13 cellular contexts compared by ENCODE assay signal in genomic region chr12:89384750-89385273, GRCh38. TPM values are rescaled to one million over a fixed set of nuclear protein-coding genes. Genes with fewer than 3 reads are reported as not detected.
DNase-seq lines count a peak whose midpoint lies in the region; ATAC-seq, FAIRE-seq and TF ChIP-seq lines count a peak whose summit lies in the region.
"Had no signal": no experiment of that assay in that cellular context is flagged by ENCODE, and none has a peak within 500 bp of the region (broad histone marks: within the 10 kb centered on the region; RNA-seq: fewer than 3 reads in every experiment).

No MANE protein-coding gene starts in this region.

- no peaks in the 10 kb centered on the region for H3K36me3 Mint-ChIP-seq in astrocyte (ENCODE audit: low read depth, unreplicated experiment)
- H3K36me3 Mint-ChIP-seq in natural killer cell, result no peaks in the 10 kb centered on the region
- H3K36me3 Mint-ChIP-seq: activated naive CD4-positive, alpha-beta T cell treated with anti-CD3 and anti-CD28 coated beads, Interleukin-2, amount 50 U/mL, for 24 hours had no signal

- H3K9me3 ChIP-seq in astrocyte (ENCODE audit: insufficient read depth, low read depth, low read length) (no peaks in the 10 kb centered on the region), liver (ENCODE audit: control insufficient read depth in 4 of 4, low read length in 3 of 4) (no peaks in the 10 kb centered on the region), skeletal muscle satellite cell (replicated peaks; ENCODE audit: low read length) (no peaks in the 10 kb centered on the region), gastrocnemius medialis (no peaks in the 10 kb centered on the region)
- H3K9me3 ChIP-seq: BE2C had no signal

- peak; percentile 6 for DNase-seq in GM03348 (ENCODE audit: low spot score)
- no peak for DNase-seq in astrocyte (ENCODE audit: low read depth)
- DNase-seq in DMS53 treated with DMSO at 0.1 percent for 48 hours (lab: John Stamatoyannopoulos, UW; ENCODE audit: unreplicated experiment), result no peak
- DNase-seq in gastrocnemius medialis, result no peak
- DNase-seq in natural killer cell, result no peak
- DNase-seq: BE2C, NCI-H2107 had no signal

- peak overlapping the region; percentile 0 for H3K4me3 ChIP-seq in astrocyte (ENCODE audit: insufficient read depth, low read depth, low read length)
- no peak overlapping the region for H3K4me3 ChIP-seq in liver (ENCODE audit: low read depth in 1 of 3, low read length in 3 of 3)
- H3K4me3 ChIP-seq in skeletal muscle satellite cell (ENCODE audit: low read length), result no peak overlapping the region
- no peak overlapping the region for H3K4me3 ChIP-seq in gastrocnemius medialis

- no peak overlapping the region for H3K4me3 Mint-ChIP-seq in astrocyte (ENCODE audit: unreplicated experiment)
- H3K4me3 Mint-ChIP-seq in natural killer cell, result no peak overlapping the region
- H3K4me3 Mint-ChIP-seq: activated naive CD4-positive, alpha-beta T cell treated with anti-CD3 and anti-CD28 coated beads, Interleukin-2, amount 50 U/mL, for 24 hours had no signal

- H3K27me3 ChIP-seq in astrocyte (ENCODE audit: insufficient read depth, low read length) (no peaks in the 10 kb centered on the region), liver (ENCODE audit: control insufficient read depth in 4 of 4, insufficient read depth in 4 of 4, low read length in 3 of 4) (no peaks in the 10 kb centered on the region), skeletal muscle satellite cell (ENCODE audit: control insufficient read depth, insufficient read depth, low read length) (no peaks in the 10 kb centered on the region), gastrocnemius medialis (no peaks in the 10 kb centered on the region)
- H3K27me3 ChIP-seq: BE2C had no signal

- H3K4me2 ChIP-seq in astrocyte (ENCODE audit: low read length), result peak overlapping the region; percentile 66
- peak overlapping the region; percentile 53 for H3K4me2 ChIP-seq in skeletal muscle satellite cell (ENCODE audit: low read length)

- no peak overlapping the region for H2AFZ ChIP-seq in astrocyte (ENCODE audit: low read depth, low read length)

- H3K9me3 Mint-ChIP-seq in astrocyte (ENCODE audit: unreplicated experiment) (no peaks in the 10 kb centered on the region), natural killer cell (no peaks in the 10 kb centered on the region)
- H3K9me3 Mint-ChIP-seq: activated naive CD4-positive, alpha-beta T cell treated with anti-CD3 and anti-CD28 coated beads, Interleukin-2, amount 50 U/mL, for 24 hours had no signal

- H3K4me1 Mint-ChIP-seq in astrocyte (ENCODE audit: low read depth, unreplicated experiment) (peaks cover 19% of the 10 kb centered on the region), natural killer cell (peaks cover 9% of the 10 kb centered on the region in 2 donors)

- no peak for TF ChIP-seq POLR2A in gastrocnemius medialis (IDR thresholded peaks at IDR 0.05)

- H3K27me3 Mint-ChIP-seq in astrocyte (ENCODE audit: low read depth, unreplicated experiment) (no peaks in the 10 kb centered on the region), natural killer cell (ENCODE audit: low read depth in 2 of 2) (no peaks in the 10 kb centered on the region)
- H3K27me3 Mint-ChIP-seq: activated naive CD4-positive, alpha-beta T cell treated with anti-CD3 and anti-CD28 coated beads, Interleukin-2, amount 50 U/mL, for 24 hours had no signal

- TF ChIP-seq CTCF in astrocyte (IDR thresholded peaks at IDR 0.05; ENCODE audit: insufficient read depth, low read depth, low read length), result no peak
- TF ChIP-seq CTCF in liver (IDR thresholded peaks at IDR 0.05; ENCODE audit: low read depth, low read length, missing input control), result no peak
- no peak for TF ChIP-seq CTCF in gastrocnemius medialis (IDR thresholded peaks at IDR 0.05 in 4 of 5, conservative IDR thresholded peaks at IDR 0.05 in 1 of 5)
- no peak for TF ChIP-seq CTCF in natural killer cell (IDR thresholded peaks at IDR 0.05)

- H3K36me3 ChIP-seq in astrocyte (ENCODE audit: insufficient read depth, low read length) (no peaks in the 10 kb centered on the region), liver (ENCODE audit: control insufficient read depth in 4 of 4, insufficient read depth in 3 of 4, low read depth in 1 of 4, low read length in 3 of 4) (no peaks in the 10 kb centered on the region), skeletal muscle satellite cell (ENCODE audit: insufficient read depth, low read length) (no peaks in the 10 kb centered on the region), gastrocnemius medialis (no peaks in the 10 kb centered on the region)
- H3K36me3 ChIP-seq: BE2C had no signal

- in situ Hi-C loops in gastrocnemius medialis (cut with MboI; ENCODE audit: low sequenced_read_pairs in 4 of 4), result loop anchor here in 1 of 4 donors (25.0 kb wide), 1 partner anchor 98 kb away; no protein-coding TSS in a partner anchor

- H3K4me1 ChIP-seq in astrocyte (ENCODE audit: insufficient read depth, low read length), result peaks cover 11% of the 10 kb centered on the region
- H3K4me1 ChIP-seq in liver (ENCODE audit: control insufficient read depth in 4 of 4, insufficient read depth in 4 of 4, low read length in 3 of 4), result peaks cover 14 to 68% (median 49%) of the 10 kb centered on the region in 4 donors
- peaks cover 21% of the 10 kb centered on the region for H3K4me1 ChIP-seq in skeletal muscle satellite cell (ENCODE audit: control insufficient read depth, insufficient read depth, low read length)
- peaks cover 5 to 11% of the 10 kb centered on the region in 2 donors for H3K4me1 ChIP-seq in gastrocnemius medialis

- peak overlapping the region; percentile 11 for H3K27ac ChIP-seq in astrocyte (ENCODE audit: low read depth, low read length)
- H3K27ac ChIP-seq in liver (ENCODE audit: low read depth in 1 of 2, low read length in 2 of 2), result peak overlapping the region; percentile 89 to 90
- no peak overlapping the region for H3K27ac ChIP-seq in gastrocnemius medialis

- no peak for ATAC-seq in gastrocnemius medialis
- no peak for ATAC-seq in natural killer cell
- no peak for ATAC-seq in HG02970 (IDR thresholded peaks at IDR 0.05; ENCODE audit: low FRiP score, unreplicated experiment)
- ATAC-seq: Panc1 had no signal

- WGBS in liver, result 31% methylated on average over 3 of the region's 3 CpGs

- H3K27ac Mint-ChIP-seq in astrocyte (ENCODE audit: unreplicated experiment) (no peak overlapping the region), natural killer cell (no peak overlapping the region)
- H3K27ac Mint-ChIP-seq: activated naive CD4-positive, alpha-beta T cell treated with anti-CD3 and anti-CD28 coated beads, Interleukin-2, amount 50 U/mL, for 24 hours had no signal

- no peaks in the 10 kb centered on the region for H4K20me1 ChIP-seq in astrocyte (ENCODE audit: insufficient read depth, low read length)

- no peak for FAIRE-seq in astrocyte (lab: Jason Lieb, UNC)
- FAIRE-seq: GM18507 had no signal

- H3K79me2 ChIP-seq in astrocyte (ENCODE audit: insufficient read depth, low read length), result no peaks in the 10 kb centered on the region

- intact Hi-C loops in gastrocnemius medialis (cut with DNase I; ENCODE audit: low total_unique reads), result no loop called here
- intact Hi-C loops in natural killer cell (cut with micrococcal nuclease), result no loop called here

- no peak for TF ChIP-seq RAD21 in liver (IDR thresholded peaks at IDR 0.05)

- H3K9ac ChIP-seq in astrocyte (ENCODE audit: low read length) (no peak overlapping the region), liver (ENCODE audit: low read depth in 1 of 2, low read length in 2 of 2) (peak overlapping the region; percentile 37 to 51), skeletal muscle satellite cell (ENCODE audit: low read depth, low read length) (peak overlapping the region; percentile 36)

TF ChIP-seq in liver, 16 proteins besides CTCF, POLR2A, EP300 and RAD21 (continues in another document):
- TF ChIP-seq MAX (IDR thresholded peaks at IDR 0.05) (no peak), JUND (IDR thresholded peaks at IDR 0.05) (no peak), REST (IDR thresholded peaks at IDR 0.05) (no peak), TAF1 (conservative IDR thresholded peaks at IDR 0.05) (no peak), YY1 (IDR thresholded peaks at IDR 0.05) (no peak), FOXA1 (IDR thresholded peaks at IDR 0.05) (no peak), HNF4G (IDR thresholded peaks at IDR 0.05) (no peak)

RNA-seq across cellular contexts. Expression of gene DUSP6, which starts 32.5 kb away (rescaled TPM):
- 47.8 and 63.0 TPM in 2 replicates for total RNA-seq in astrocyte
- total RNA-seq in liver, result 10 to 100 TPM; 34.4 to 36.3 TPM
- 10 to 100 TPM; 24.1 to 37.0 TPM for polyA plus RNA-seq in liver
- 161 and 205 TPM in 2 replicates for total RNA-seq in skeletal muscle satellite cell (2012; rRNA removed)
- total RNA-seq in gastrocnemius medialis, result 10 to 100 TPM in 3 of 4 donors, 1 to 10 TPM in 1; 4.2 to 23.8 (median 12.1) TPM
- total RNA-seq in natural killer cell, result 100 to 1,000 TPM in 2 of 3 donors, 10 to 100 TPM in 1; 52.2 to 222 (median 141) TPM

Comparison
In these comparisons a context has a peak if more than half of its experiments do, and no peak if none do; other contexts are left out.
1. H3K27ac ChIP-seq: peak in astrocyte (single experiment) and liver (2 of 2); none in gastrocnemius medialis (0 of 4).